8 cellular contexts compared by ENCODE assay signal in genomic region chr14:102590667-102591099, GRCh38. TPM values are rescaled to one million over a fixed set of nuclear protein-coding genes. Genes with fewer than 3 reads are reported as not detected.
DNase-seq lines count a peak whose midpoint lies in the region; ATAC-seq, FAIRE-seq and TF ChIP-seq lines count a peak whose summit lies in the region.

No MANE protein-coding gene starts in this region.

- H3K9me1 ChIP-seq in keratinocyte (ENCODE audit: control insufficient read depth, extremely low read depth, insufficient read depth, low read length): no peaks in the 10 kb centered on the region

- peak; percentile 52 for FAIRE-seq in keratinocyte (lab: Jason Lieb, UNC)

- peaks cover 27% of the 10 kb centered on the region for H3K79me2 ChIP-seq in keratinocyte (ENCODE audit: control insufficient read depth, insufficient read depth, low read length)

- peaks cover 33% of the 10 kb centered on the region for H3K4me1 ChIP-seq in keratinocyte (ENCODE audit: control insufficient read depth, extremely low read depth, insufficient read depth, low read length)

- dilution Hi-C loops in keratinocyte (cut with MboI; ENCODE audit: extremely low pct_ligation_motif_present, low sequenced_read_pairs): no loop called here

- peak overlapping the region; percentile 88 for H3K9ac ChIP-seq in keratinocyte (ENCODE audit: control insufficient read depth, extremely low read depth, insufficient read depth, low read length)

- no peaks in the 10 kb centered on the region for H3K9me3 ChIP-seq in keratinocyte (ENCODE audit: control insufficient read depth, low read depth, low read length)

- H4K20me1 ChIP-seq in keratinocyte (ENCODE audit: control insufficient read depth, extremely low read depth, insufficient read depth, low read length): peaks cover 6% of the 10 kb centered on the region

- no peak for ATAC-seq in HG02571 (IDR thresholded peaks at IDR 0.05; ENCODE audit: unreplicated experiment)
- ATAC-seq in GM21717 (IDR thresholded peaks at IDR 0.05; ENCODE audit: unreplicated experiment): no peak

- intact Hi-C loops in posterior vena cava (cut with DNase I): loop anchor here (5.0 to 10.0 kb wide), 3 partner anchors 63 to 1043 kb away; no protein-coding TSS in a partner anchor

- TF ChIP-seq CTCF in keratinocyte (optimal IDR thresholded peaks at IDR 0.05 in 1 of 3, IDR thresholded peaks at IDR 0.05 in 1 of 3, conservative IDR thresholded peaks at IDR 0.05 in 1 of 3; ENCODE audit: extremely low read depth in 1 of 3, insufficient read depth in 2 of 3, low read length in 3 of 3): peak in 1 of 3 experiments; percentile 11

- H3K4me2 ChIP-seq in keratinocyte (ENCODE audit: control insufficient read depth, extremely low read depth, insufficient read depth, low read depth, low read length): peak overlapping the region; percentile 89

- peak overlapping the region; percentile 64 to 94 (median 66) for H3K4me3 ChIP-seq in keratinocyte (ENCODE audit: control insufficient read depth in 2 of 3, extremely low read depth in 1 of 3, insufficient read depth in 2 of 3, low read depth in 1 of 3, low read length in 3 of 3)

- no peaks in the 10 kb centered on the region for H3K27me3 ChIP-seq in keratinocyte (ENCODE audit: control insufficient read depth, extremely low read depth, insufficient read depth, low read length)

- DNase-seq in CMK (ENCODE audit: low read depth) (peak; percentile 39), HuH-7 (ENCODE audit: low spot score) (peak; percentile 56), astrocyte of the hippocampus (ENCODE audit: low read depth, low spot score) (peak; percentile 41), keratinocyte (ENCODE audit: low read depth, low spot score) (no peak), superior temporal gyrus (ENCODE audit: extremely low spot score) (peak; percentile 18), posterior vena cava (ENCODE audit: low spot score) (no peak)

- peak overlapping the region; percentile 86 for H3K27ac ChIP-seq in keratinocyte (ENCODE audit: control insufficient read depth, insufficient read depth, low read length)

- H2AFZ ChIP-seq in keratinocyte (ENCODE audit: control insufficient read depth, low read length): no peak overlapping the region

- peaks cover 0 to under 1% of the 10 kb centered on the region in 2 experiments for H3K36me3 ChIP-seq in keratinocyte (ENCODE audit: control insufficient read depth in 2 of 2, extremely low read depth in 1 of 2, insufficient read depth in 2 of 2, low read length in 2 of 2)

RNA-seq across cellular contexts. Expression of gene RCOR1, which starts 1.8 kb away (rescaled TPM):
- 19.7 to 29.8 TPM (median 27.0 TPM) in 3 replicates for polyA plus RNA-seq in keratinocyte
- 23.3 TPM for polyA plus RNA-seq in keratinocyte (2011; ENCODE audit: low read depth)
- 16.1 and 28.6 TPM in 2 replicates for polyA plus RNA-seq in keratinocyte (2011; cell fraction: cytosol; rRNA removed)
- 35.0 and 41.8 TPM in 2 replicates for polyA plus RNA-seq in keratinocyte (2011; cell fraction: nucleus; rRNA removed)
- polyA plus RNA-seq in keratinocyte (2012; ENCODE audit: low replicate concordance): 21.3 and 21.9 TPM in 2 replicates
- 18.8 to 39.6 TPM (median 26.1 TPM) in 3 replicates for polyA minus RNA-seq in keratinocyte
- polyA minus RNA-seq in keratinocyte (2011; cell fraction: cytosol; rRNA and poly(A)+ RNA removed): 17.8 TPM
- polyA minus RNA-seq in keratinocyte (2011; cell fraction: nucleus; rRNA and poly(A)+ RNA removed): 30.0 and 53.4 TPM in 2 replicates
- total RNA-seq in posterior vena cava: 10 to 100 TPM; 12.6 to 15.4 TPM

Comparison
In these comparisons a context has a peak if more than half of its experiments do, and no peak if none do; other contexts are left out.
1. DNase-seq: peak in CMK (single experiment), HuH-7 (single experiment), astrocyte of the hippocampus (single experiment) and superior temporal gyrus (single experiment); none in keratinocyte (single experiment) and posterior vena cava (single experiment).